1 cellular context compared by ENCODE assay signal in genomic region chr10:85492684-85493083, GRCh38.
A peak's percentile ranks its signal among the peaks of the same experiment; 100 is the strongest.
TF ChIP-seq lines count a peak whose summit lies in the region.

No MANE protein-coding gene starts in this region.

TF ChIP-seq in GM23338, 12 proteins besides CTCF, POLR2A, EP300 and RAD21 (continued from another document):
- TF ChIP-seq, protein P1, sequence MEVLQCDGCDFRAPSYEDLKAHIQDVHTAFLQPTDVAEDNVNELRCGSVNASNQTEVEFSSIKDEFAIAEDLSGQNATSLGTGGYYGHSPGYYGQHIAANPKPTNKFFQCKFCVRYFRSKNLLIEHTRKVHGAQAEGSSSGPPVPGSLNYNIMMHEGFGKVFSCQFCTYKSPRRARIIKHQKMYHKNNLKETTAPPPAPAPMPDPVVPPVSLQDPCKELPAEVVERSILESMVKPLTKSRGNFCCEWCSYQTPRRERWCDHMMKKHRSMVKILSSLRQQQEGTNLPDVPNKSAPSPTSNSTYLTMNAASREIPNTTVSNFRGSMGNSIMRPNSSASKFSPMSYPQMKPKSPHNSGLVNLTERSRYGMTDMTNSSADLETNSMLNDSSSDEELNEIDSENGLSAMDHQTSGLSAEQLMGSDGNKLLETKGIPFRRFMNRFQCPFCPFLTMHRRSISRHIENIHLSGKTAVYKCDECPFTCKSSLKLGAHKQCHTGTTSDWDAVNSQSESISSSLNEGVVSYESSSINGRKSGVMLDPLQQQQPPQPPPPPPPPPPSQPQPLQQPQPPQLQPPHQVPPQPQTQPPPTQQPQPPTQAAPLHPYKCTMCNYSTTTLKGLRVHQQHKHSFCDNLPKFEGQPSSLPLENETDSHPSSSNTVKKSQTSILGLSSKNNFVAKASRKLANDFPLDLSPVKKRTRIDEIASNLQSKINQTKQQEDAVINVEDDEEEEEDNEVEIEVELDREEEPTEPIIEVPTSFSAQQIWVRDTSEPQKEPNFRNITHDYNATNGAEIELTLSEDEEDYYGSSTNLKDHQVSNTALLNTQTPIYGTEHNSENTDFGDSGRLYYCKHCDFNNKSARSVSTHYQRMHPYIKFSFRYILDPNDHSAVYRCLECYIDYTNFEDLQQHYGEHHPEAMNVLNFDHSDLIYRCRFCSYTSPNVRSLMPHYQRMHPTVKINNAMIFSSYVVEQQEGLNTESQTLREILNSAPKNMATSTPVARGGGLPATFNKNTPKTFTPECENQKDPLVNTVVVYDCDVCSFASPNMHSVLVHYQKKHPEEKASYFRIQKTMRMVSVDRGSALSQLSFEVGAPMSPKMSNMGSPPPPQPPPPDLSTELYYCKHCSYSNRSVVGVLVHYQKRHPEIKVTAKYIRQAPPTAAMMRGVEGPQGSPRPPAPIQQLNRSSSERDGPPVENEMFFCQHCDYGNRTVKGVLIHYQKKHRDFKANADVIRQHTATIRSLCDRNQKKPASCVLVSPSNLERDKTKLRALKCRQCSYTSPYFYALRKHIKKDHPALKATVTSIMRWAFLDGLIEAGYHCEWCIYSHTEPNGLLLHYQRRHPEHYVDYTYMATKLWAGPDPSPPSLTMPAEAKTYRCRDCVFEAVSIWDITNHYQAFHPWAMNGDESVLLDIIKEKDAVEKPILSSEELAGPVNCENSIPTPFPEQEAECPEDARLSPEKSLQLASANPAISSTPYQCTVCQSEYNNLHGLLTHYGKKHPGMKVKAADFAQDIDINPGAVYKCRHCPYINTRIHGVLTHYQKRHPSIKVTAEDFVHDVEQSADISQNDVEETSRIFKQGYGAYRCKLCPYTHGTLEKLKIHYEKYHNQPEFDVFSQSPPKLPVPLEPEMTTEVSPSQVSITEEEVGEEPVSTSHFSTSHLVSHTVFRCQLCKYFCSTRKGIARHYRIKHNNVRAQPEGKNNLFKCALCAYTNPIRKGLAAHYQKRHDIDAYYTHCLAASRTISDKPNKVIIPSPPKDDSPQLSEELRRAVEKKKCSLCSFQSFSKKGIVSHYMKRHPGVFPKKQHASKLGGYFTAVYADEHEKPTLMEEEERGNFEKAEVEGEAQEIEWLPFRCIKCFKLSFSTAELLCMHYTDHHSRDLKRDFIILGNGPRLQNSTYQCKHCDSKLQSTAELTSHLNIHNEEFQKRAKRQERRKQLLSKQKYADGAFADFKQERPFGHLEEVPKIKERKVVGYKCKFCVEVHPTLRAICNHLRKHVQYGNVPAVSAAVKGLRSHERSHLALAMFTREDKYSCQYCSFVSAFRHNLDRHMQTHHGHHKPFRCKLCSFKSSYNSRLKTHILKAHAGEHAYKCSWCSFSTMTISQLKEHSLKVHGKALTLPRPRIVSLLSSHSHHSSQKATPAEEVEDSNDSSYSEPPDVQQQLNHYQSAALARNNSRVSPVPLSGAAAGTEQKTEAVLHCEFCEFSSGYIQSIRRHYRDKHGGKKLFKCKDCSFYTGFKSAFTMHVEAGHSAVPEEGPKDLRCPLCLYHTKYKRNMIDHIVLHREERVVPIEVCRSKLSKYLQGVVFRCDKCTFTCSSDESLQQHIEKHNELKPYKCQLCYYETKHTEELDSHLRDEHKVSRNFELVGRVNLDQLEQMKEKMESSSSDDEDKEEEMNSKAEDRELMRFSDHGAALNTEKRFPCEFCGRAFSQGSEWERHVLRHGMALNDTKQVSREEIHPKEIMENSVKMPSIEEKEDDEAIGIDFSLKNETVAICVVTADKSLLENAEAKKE (CRISPR knock-in tag; IDR thresholded peaks at IDR 0.05), result peak; percentile 34; the same call in 1 of the 2 replicates
